Comparison of ENCODE assay signal across 14 cellular contexts in genomic region chr1:164587617-164588367, GRCh38. TPM values are rescaled to one million over a fixed set of nuclear protein-coding genes. Genes with fewer than 3 reads are reported as not detected.
DNase-seq lines count a peak whose midpoint lies in the region; ATAC-seq and TF ChIP-seq lines count a peak whose summit lies in the region.
"Had no signal": no experiment of that assay in that cellular context is flagged by ENCODE, and none has a peak within 500 bp of the region (broad histone marks: within the 10 kb centered on the region; RNA-seq: fewer than 3 reads in every experiment).

No MANE protein-coding gene starts in this region.

- DNase-seq in heart right ventricle, result no peak
- no peak for DNase-seq in left ventricle myocardium superior
- DNase-seq in lower lobe of right lung, result no peak
- no peak for DNase-seq in uterus
- no peak for DNase-seq in stimulated activated CD4-positive, alpha-beta T cell treated with anti-CD3 and anti-CD28 coated beads, Interleukin-1b, Interleukin-23, amount 100 ng/mL, for 48 hours
- DNase-seq in activated CD4-positive, alpha-beta T cell treated with anti-CD3 and anti-CD28 coated beads for 36 hours, result no peak
- DNase-seq: activated CD4-positive, alpha-beta T cell treated with anti-CD3 and anti-CD28 coated beads, Interleukin-2, amount 50 U/mL, for 4 hours; effector CD8-positive, alpha-beta T cell; naive thymus-derived CD8-positive, alpha-beta T cell; SHP77; stimulated activated CD4-positive, alpha-beta T cell treated with anti-CD3 and anti-CD28 coated beads, Interleukin-4, amount 100 ng/mL, for 1 hour had no signal

- H3K9me3 ChIP-seq in heart right ventricle (no peaks in the 10 kb centered on the region), lower lobe of right lung (no peaks in the 10 kb centered on the region), uterus (no peaks in the 10 kb centered on the region)

- H3K4me1 ChIP-seq in heart right ventricle (peaks cover 10 to 90% (median 54%) of the 10 kb centered on the region in 9 donors), lower lobe of right lung (peaks cover 44% of the 10 kb centered on the region), uterus (peaks cover 15 to 20% of the 10 kb centered on the region in 2 donors)

- TF ChIP-seq CTCF in heart right ventricle (IDR thresholded peaks at IDR 0.05), result no peak
- TF ChIP-seq CTCF in VCaP (conservative IDR thresholded peaks at IDR 0.05), result no peak
- TF ChIP-seq CTCF in lower lobe of right lung (IDR thresholded peaks at IDR 0.05), result no peak
- no peak for TF ChIP-seq CTCF in uterus (IDR thresholded peaks at IDR 0.05)

- H3K27ac Mint-ChIP-seq in activated CD4-positive, alpha-beta T cell treated with anti-CD3 and anti-CD28 coated beads for 36 hours, result no peak overlapping the region
- H3K27ac Mint-ChIP-seq: activated naive CD4-positive, alpha-beta T cell treated with anti-CD3 and anti-CD28 coated beads, Interleukin-2, amount 50 U/mL, for 72 hours; naive thymus-derived CD8-positive, alpha-beta T cell had no signal

- H3K27me3 ChIP-seq in heart right ventricle (no peaks in the 10 kb centered on the region), lower lobe of right lung (ENCODE audit: low read depth) (no peaks in the 10 kb centered on the region), uterus (no peaks in the 10 kb centered on the region)

- no peaks in the 10 kb centered on the region for H3K36me3 Mint-ChIP-seq in activated CD4-positive, alpha-beta T cell treated with anti-CD3 and anti-CD28 coated beads for 36 hours (ENCODE audit: low read depth)

- H3K4me3 Mint-ChIP-seq in activated CD4-positive, alpha-beta T cell treated with anti-CD3 and anti-CD28 coated beads for 36 hours, result no peak overlapping the region
- H3K4me3 Mint-ChIP-seq: naive thymus-derived CD8-positive, alpha-beta T cell had no signal

- no peaks in the 10 kb centered on the region for H3K9me3 Mint-ChIP-seq in activated CD4-positive, alpha-beta T cell treated with anti-CD3 and anti-CD28 coated beads for 36 hours (ENCODE audit: low read depth)

- peaks cover 0 to 30% (median 0%) of the 10 kb centered on the region in 9 donors for H3K36me3 ChIP-seq in heart right ventricle
- no peaks in the 10 kb centered on the region for H3K36me3 ChIP-seq in lower lobe of right lung
- H3K36me3 ChIP-seq in uterus, result no peaks in the 10 kb centered on the region

- peak overlapping the region in 6 of 10 donors; percentile 17 to 77 (median 59) for H3K27ac ChIP-seq in heart right ventricle
- H3K27ac ChIP-seq in VCaP, result peak overlapping the region; percentile 83
- H3K27ac ChIP-seq in lower lobe of right lung, result peak overlapping the region; percentile 36
- peak overlapping the region; percentile 88 to 94 for H3K27ac ChIP-seq in uterus

- no peaks in the 10 kb centered on the region for H3K4me1 Mint-ChIP-seq in activated CD4-positive, alpha-beta T cell treated with anti-CD3 and anti-CD28 coated beads for 36 hours

- POLR2A ChIA-PET in activated CD4-positive, alpha-beta T cell treated with anti-CD3 and anti-CD28 coated beads for 36 hours (lab: Charles Lee), result no interaction called here

- TF ChIP-seq POLR2A in uterus (IDR thresholded peaks at IDR 0.05), result no peak

- H3K4me3 ChIP-seq in heart right ventricle (peak overlapping the region in 2 of 10 donors; percentile 35 to 39), lower lobe of right lung (no peak overlapping the region), uterus (peak overlapping the region in 1 of 2 donors; percentile 34)

- WGBS in heart right ventricle, 2 donors, result 71 to 72% methylated on average over 10 of the region's 10 CpGs

- intact Hi-C loops in heart right ventricle (cut with DNase I) (no loop called here), left ventricle myocardium superior (cut with micrococcal nuclease) (no loop called here), lower lobe of right lung (cut with DNase I) (no loop called here), uterus (cut with DNase I; ENCODE audit: low total_unique reads) (loop anchor here (10.0 kb wide), 1 partner anchor 197 kb away; no protein-coding TSS in a partner anchor)
- intact Hi-C loops in activated CD4-positive, alpha-beta T cell treated with anti-CD3 and anti-CD28 coated beads for 36 hours (cut with DNase I, micrococcal nuclease), result no loop called here

- CTCF ChIA-PET in activated CD4-positive, alpha-beta T cell treated with anti-CD3 and anti-CD28 coated beads for 36 hours (lab: Charles Lee), result interaction anchor here (0.7 kb wide), 1 partner anchor 46 kb away, joined by 3 read pairs; no protein-coding TSS in a partner anchor

- peaks cover 10% of the 10 kb centered on the region for H3K27me3 Mint-ChIP-seq in activated CD4-positive, alpha-beta T cell treated with anti-CD3 and anti-CD28 coated beads for 36 hours

- ATAC-seq in heart right ventricle (peak in 1 of 8 donors; percentile 3), left ventricle myocardium superior (no peak), lower lobe of right lung (no peak), HG03469 (IDR thresholded peaks at IDR 0.05; ENCODE audit: unreplicated experiment) (no peak)
- ATAC-seq in activated CD4-positive, alpha-beta T cell treated with anti-CD3 and anti-CD28 coated beads for 36 hours, result no peak
- ATAC-seq: activated naive CD4-positive, alpha-beta T cell treated with anti-CD3 and anti-CD28 coated beads, Interleukin-2, amount 50 U/mL, for 72 hours; naive thymus-derived CD8-positive, alpha-beta T cell had no signal

RNA-seq across cellular contexts. Expression of gene PBX1, which starts 28.8 kb away (rescaled TPM):
- total RNA-seq in heart right ventricle, result 10 to 100 TPM; 53.3 to 91.8 (median 64.4) TPM
- 10 to 100 TPM; 13.3 to 17.6 TPM for polyA plus RNA-seq in heart right ventricle
- total RNA-seq in left ventricle myocardium superior, result 69.6 TPM
- 58.1 TPM for total RNA-seq in lower lobe of right lung
- 100 to 1,000 TPM; 122 to 831 (median 207) TPM for total RNA-seq in uterus
- under 1 TPM; 0.18 to 0.37 TPM for total RNA-seq in activated CD4-positive, alpha-beta T cell treated with anti-CD3 and anti-CD28 coated beads for 36 hours

Comparison
In these comparisons a context has a peak if more than half of its experiments do, and no peak if none do; other contexts are left out.
1. H3K27ac ChIP-seq: peak in every context shown above with its lines; median percentile 91 in uterus; 83 in VCaP; 59 in heart right ventricle; 36 in lower lobe of right lung.
2. RNA of gene PBX1, which starts 28.8 kb away (total RNA-seq): 122 to 831 TPM in uterus, 69.6 TPM in left ventricle myocardium superior (single experiment), 53.3 to 91.8 TPM in heart right ventricle and 58.1 TPM in lower lobe of right lung (single experiment); 0.18 to 0.37 TPM in activated CD4-positive, alpha-beta T cell treated with anti-CD3 and anti-CD28 coated beads for 36 hours; every median in the first group is over 10 times any median in the second.